16 cellular contexts compared by ENCODE assay signal in the genomic region with DNA sequence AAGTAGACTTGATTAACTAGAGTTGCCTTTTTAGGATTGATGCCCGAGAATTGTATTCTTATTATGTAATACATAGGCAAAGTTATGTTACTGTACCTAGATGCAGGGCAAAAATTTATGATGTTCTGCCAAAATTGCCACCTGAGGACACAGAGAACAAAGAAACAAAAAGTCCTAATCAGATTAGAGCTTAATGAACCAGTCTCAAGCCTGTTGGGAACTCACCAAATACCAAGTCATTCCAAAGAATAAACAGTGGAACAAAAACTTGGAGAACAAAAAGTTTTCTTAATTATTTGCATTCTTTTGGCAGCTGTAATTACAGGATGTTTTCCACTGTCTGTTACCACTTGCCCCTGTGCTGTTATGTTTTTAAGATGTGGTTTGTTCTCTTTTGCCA.
DNase-seq lines count a peak whose midpoint lies in the region; ATAC-seq, FAIRE-seq and TF ChIP-seq lines count a peak whose summit lies in the region.
"Had no signal": no experiment of that assay in that cellular context is flagged by ENCODE, and none has a peak within 500 bp of the region (broad histone marks: within the 10 kb centered on the region; RNA-seq: fewer than 3 reads in every experiment).

No MANE protein-coding gene starts in this region.

- TF ChIP-seq CTCF in AG10803 (conservative IDR thresholded peaks at IDR 0.05; ENCODE audit: low read length) = no peak
- TF ChIP-seq CTCF in pancreas (IDR thresholded peaks at IDR 0.05) = no peak

- H3K4me1 ChIP-seq in pancreas = peaks cover 18 to 22% (median 22%) of the 10 kb centered on the region in 3 donors
- H3K4me1 ChIP-seq: BLaER1 treated with 17β-estradiol and CSF1 and Interleukin-3, amounts not matched to agents 10 nM and 100 nM had no signal

- intact Hi-C loops in pancreas (cut with DNase I) = no loop called here

- DNase-seq in AG10803 (ENCODE audit: low read depth) (peak; percentile 19), M059J (ENCODE audit: low read depth) (peak; percentile 9), pancreas (peak in 2 of 6 donors; percentile 24 to 29), NCI-H2171 (lab: John Stamatoyannopoulos, UW) (no peak), inferior parietal cortex (ENCODE audit: extremely low spot score) (no peak)
- DNase-seq: 8988T; Calu3; CD4-positive, CD25-positive, alpha-beta regulatory T cell; DMS 273 treated with DMSO at 0.1 percent for 48 hours; HCEC 1CT; HFFc6 had no signal

- FAIRE-seq in pancreas (lab: Jason Lieb, UNC) = no peak
- FAIRE-seq: GM12878 had no signal

- WGBS in pancreas, 2 donors = 27 to 43% methylated on average over 1 of the region's 1 CpG

- ATAC-seq in esophagus mucosa (peak; percentile 17), pancreas (peak in 3 of 4 donors; percentile 36 to 91 (median 87)), GM18498 (IDR thresholded peaks at IDR 0.05; ENCODE audit: unreplicated experiment) (no peak), HG02852 (IDR thresholded peaks at IDR 0.05; ENCODE audit: unreplicated experiment) (no peak)
- ATAC-seq: GM12878 had no signal

- H3K36me3 ChIP-seq in pancreas = no peaks in the 10 kb centered on the region
- H3K36me3 ChIP-seq: BLaER1 treated with 17β-estradiol and CSF1 and Interleukin-3, amounts not matched to agents 10 nM and 100 nM had no signal

- H3K27ac ChIP-seq in pancreas = no peak overlapping the region
- H3K27ac ChIP-seq: BLaER1 treated with 17β-estradiol and CSF1 and Interleukin-3, amounts not matched to agents 10 nM and 100 nM had no signal

- no peak overlapping the region for H3K4me3 ChIP-seq in AG10803 (ENCODE audit: low read length)
- no peak overlapping the region for H3K4me3 ChIP-seq in pancreas
- H3K4me3 ChIP-seq: BLaER1 treated with 17β-estradiol and CSF1 and Interleukin-3, amounts not matched to agents 10 nM and 100 nM; GM12878 had no signal

- H3K9me3 ChIP-seq in pancreas = no peaks in the 10 kb centered on the region
- H3K9me3 ChIP-seq: BLaER1 treated with 17β-estradiol and CSF1 and Interleukin-3, amounts not matched to agents 10 nM and 100 nM had no signal

- no peaks in the 10 kb centered on the region for H3K27me3 ChIP-seq in pancreas
- H3K27me3 ChIP-seq: BLaER1 treated with 17β-estradiol and CSF1 and Interleukin-3, amounts not matched to agents 10 nM and 100 nM had no signal

Comparison
In these comparisons a context has a peak if more than half of its experiments do, and no peak if none do; other contexts are left out.
1. DNase-seq: peak in AG10803 (single experiment) and M059J (single experiment); none in NCI-H2171 (single experiment) and inferior parietal cortex (single experiment).
2. ATAC-seq: peak in esophagus mucosa (single experiment) and pancreas (3 of 4); none in GM18498 (single experiment) and HG02852 (single experiment).